1 cellular context compared by ENCODE assay signal in genomic region chr10:131766096-131766495, GRCh38.
TF ChIP-seq lines count a peak whose summit lies in the region.

No MANE protein-coding gene starts in this region.

TF ChIP-seq in H1, 55 proteins besides CTCF, POLR2A, EP300 and RAD21:
- TF ChIP-seq BRCA1 (IDR thresholded peaks at IDR 0.05; ENCODE audit: low read depth, low read length): no peak
- TF ChIP-seq HDAC2 (IDR thresholded peaks at IDR 0.05; ENCODE audit: borderline replicate concordance in 1 of 2, low read depth in 2 of 2, low read length in 2 of 2): no peak
- no peak for TF ChIP-seq SP1 (IDR thresholded peaks at IDR 0.05; ENCODE audit: low read depth, low read length)
- TF ChIP-seq CHD1 (IDR thresholded peaks at IDR 0.05; ENCODE audit: low read depth, low read length): no peak
- no peak for TF ChIP-seq GABPA (IDR thresholded peaks at IDR 0.05; ENCODE audit: borderline replicate concordance, insufficient read depth, low read length)
- TF ChIP-seq CBX8 (IDR thresholded peaks at IDR 0.05; ENCODE audit: borderline replicate concordance, low read depth, low read length): no peak
- TF ChIP-seq, protein P1, sequence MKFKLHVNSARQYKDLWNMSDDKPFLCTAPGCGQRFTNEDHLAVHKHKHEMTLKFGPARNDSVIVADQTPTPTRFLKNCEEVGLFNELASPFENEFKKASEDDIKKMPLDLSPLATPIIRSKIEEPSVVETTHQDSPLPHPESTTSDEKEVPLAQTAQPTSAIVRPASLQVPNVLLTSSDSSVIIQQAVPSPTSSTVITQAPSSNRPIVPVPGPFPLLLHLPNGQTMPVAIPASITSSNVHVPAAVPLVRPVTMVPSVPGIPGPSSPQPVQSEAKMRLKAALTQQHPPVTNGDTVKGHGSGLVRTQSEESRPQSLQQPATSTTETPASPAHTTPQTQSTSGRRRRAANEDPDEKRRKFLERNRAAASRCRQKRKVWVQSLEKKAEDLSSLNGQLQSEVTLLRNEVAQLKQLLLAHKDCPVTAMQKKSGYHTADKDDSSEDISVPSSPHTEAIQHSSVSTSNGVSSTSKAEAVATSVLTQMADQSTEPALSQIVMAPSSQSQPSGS (IDR thresholded peaks at IDR 0.05; ENCODE audit: low read length): no peak
- no peak for TF ChIP-seq CTBP2 (IDR thresholded peaks at IDR 0.05; ENCODE audit: borderline replicate concordance, insufficient read depth, insufficient read length, low read length)
- no peak for TF ChIP-seq RNF2 (IDR thresholded peaks at IDR 0.05; ENCODE audit: borderline replicate concordance, low read depth, low read length, missing control alignments, poor library complexity, severe bottlenecking)
- TF ChIP-seq KDM4A (IDR thresholded peaks at IDR 0.05; ENCODE audit: low read depth, low read length, severe bottlenecking): no peak
- TF ChIP-seq SIN3A (conservative IDR thresholded peaks at IDR 0.05 in 1 of 2, IDR thresholded peaks at IDR 0.05 in 1 of 2; ENCODE audit: low read depth in 1 of 2, low read length in 2 of 2): no peak
